8 cellular contexts compared by ENCODE assay signal in the genomic region with DNA sequence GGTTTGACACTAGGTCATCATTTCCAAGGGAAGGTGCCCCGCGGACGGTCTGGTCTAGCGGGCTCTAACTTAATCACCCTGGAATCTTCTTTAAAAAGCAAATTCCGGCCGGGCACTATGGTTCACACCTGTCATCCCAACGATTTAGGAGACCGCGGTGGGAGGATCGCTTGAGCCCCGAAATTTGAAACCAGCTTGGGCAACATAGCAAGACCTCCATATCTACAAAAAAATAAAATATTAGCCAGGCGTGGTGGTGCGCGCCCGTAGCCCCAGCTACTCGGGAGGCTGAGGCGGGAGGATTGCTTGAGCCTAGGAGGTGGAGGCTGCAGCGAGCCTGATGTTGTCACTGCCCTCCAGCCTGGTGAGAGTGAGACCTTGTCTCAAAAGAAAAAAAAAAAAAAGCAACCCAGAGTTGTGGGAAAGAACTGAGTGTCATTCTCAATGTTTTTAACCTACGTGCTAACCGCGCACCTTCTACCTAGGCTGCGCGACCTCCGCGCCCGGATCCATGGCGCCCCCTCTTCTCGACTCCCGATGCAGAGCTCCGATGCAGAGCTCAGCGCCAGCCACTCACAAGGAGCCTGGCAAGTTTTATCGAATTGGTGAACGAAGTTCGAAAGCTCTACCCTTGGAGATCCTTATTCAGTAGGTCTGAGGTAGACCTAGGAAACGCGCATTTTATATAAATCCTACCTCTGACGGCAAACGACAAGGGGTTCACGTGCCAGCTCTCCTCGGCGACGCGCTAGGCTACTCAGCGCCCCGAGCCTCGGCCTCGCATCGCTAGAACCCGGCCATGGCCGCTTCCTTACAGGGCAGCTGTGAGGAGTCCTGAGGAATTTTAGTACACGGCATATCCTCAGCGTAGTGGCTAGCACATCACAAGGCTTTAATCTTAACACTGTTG. TPM values are rescaled to one million over a fixed set of nuclear protein-coding genes. Genes with fewer than 3 reads are reported as not detected.
DNase-seq lines count a peak whose midpoint lies in the region; ATAC-seq and TF ChIP-seq lines count a peak whose summit lies in the region.

No MANE protein-coding gene starts in this region.

- H2BK15ac ChIP-seq in neuronal stem cell (ENCODE audit: low read length) = no peak overlapping the region

- H3K9ac ChIP-seq in neuronal stem cell (ENCODE audit: low read depth, low read length, poor library complexity) = no peak overlapping the region

- H3K36me3 ChIP-seq in BE2C (no peaks in the 10 kb centered on the region), esophagus squamous epithelium (peaks cover 0 to 12% (median 0%) of the 10 kb centered on the region in 3 donors), neuronal stem cell (replicated peaks in 1 of 2; ENCODE audit: control insufficient read depth in 2 of 2, insufficient read depth in 2 of 2, low read length in 2 of 2) (peaks cover 1 to 22% of the 10 kb centered on the region in 2 donors)

- H3K9me3 ChIP-seq in BE2C (no peaks in the 10 kb centered on the region), esophagus squamous epithelium (no peaks in the 10 kb centered on the region), neuronal stem cell (replicated peaks in 1 of 2; ENCODE audit: control insufficient read depth in 2 of 2, insufficient read depth in 1 of 2, low read depth in 1 of 2, low read length in 2 of 2) (peaks cover 0 to 6% of the 10 kb centered on the region in 2 donors)

- H3K18ac ChIP-seq in neuronal stem cell (ENCODE audit: low read length) = no peak overlapping the region

- peak; percentile 41 for ATAC-seq in GM19035 (IDR thresholded peaks at IDR 0.05; ENCODE audit: unreplicated experiment)
- ATAC-seq in HG03139 (IDR thresholded peaks at IDR 0.05; ENCODE audit: unreplicated experiment) = peak; percentile 30

- H3K14ac ChIP-seq in neuronal stem cell (ENCODE audit: low read length) = no peak overlapping the region

- H2BK12ac ChIP-seq in neuronal stem cell (ENCODE audit: low read length) = no peak overlapping the region

- no peak overlapping the region for H4K8ac ChIP-seq in neuronal stem cell (ENCODE audit: low read depth, low read length)

- H4K91ac ChIP-seq in neuronal stem cell (ENCODE audit: low read depth, low read length, poor library complexity) = no peak overlapping the region

- TF ChIP-seq CTCF in BE2C (IDR thresholded peaks at IDR 0.05; ENCODE audit: low read depth, low read length) (no peak), WI38 (IDR thresholded peaks at IDR 0.05; ENCODE audit: low read depth, low read length) (no peak), esophagus squamous epithelium (IDR thresholded peaks at IDR 0.05) (no peak)

- H3K79me1 ChIP-seq in neuronal stem cell (ENCODE audit: low read depth, low read length) = peaks cover 3% of the 10 kb centered on the region

- no peak for TF ChIP-seq POLR2A in esophagus squamous epithelium (IDR thresholded peaks at IDR 0.05)

- no peak overlapping the region for H2BK120ac ChIP-seq in neuronal stem cell (ENCODE audit: low read depth, low read length)

- H3K27ac ChIP-seq in esophagus squamous epithelium (peak overlapping the region; percentile 87 to 93 (median 90)), neuronal stem cell (replicated peaks; ENCODE audit: low read length) (no peak overlapping the region)

- no peak overlapping the region for H3K4ac ChIP-seq in neuronal stem cell (ENCODE audit: low read length)

- peak overlapping the region; percentile 98 for H2AFZ ChIP-seq in neuronal stem cell (ENCODE audit: low read length)

- peak overlapping the region; percentile 69 for H3K4me2 ChIP-seq in neuronal stem cell (ENCODE audit: insufficient read depth, low read length, poor library complexity, severe bottlenecking)

- H3K4me3 ChIP-seq in BE2C (ENCODE audit: low read depth, low read length) = peak overlapping the region; percentile 49
- peak overlapping the region; percentile 64 for H3K4me3 ChIP-seq in WI38 (ENCODE audit: low read depth, low read length)
- H3K4me3 ChIP-seq in esophagus squamous epithelium = peak overlapping the region; percentile 77 to 86 (median 84)
- peak overlapping the region; percentile 71 to 74 for H3K4me3 ChIP-seq in neuronal stem cell (ENCODE audit: low read length in 2 of 2)

- no peaks in the 10 kb centered on the region; the same call in 1 of the 2 replicates for H3K4me1 ChIP-seq in BE2C
- H3K4me1 ChIP-seq in esophagus squamous epithelium = peaks cover 3 to 27% (median 8%) of the 10 kb centered on the region in 3 donors
- peaks cover 0 to 5% of the 10 kb centered on the region in 2 donors for H3K4me1 ChIP-seq in neuronal stem cell (ENCODE audit: control insufficient read depth in 2 of 2, insufficient read depth in 1 of 2, low read depth in 1 of 2, low read length in 2 of 2)

- peak overlapping the region; percentile 6 for H3K23ac ChIP-seq in neuronal stem cell (ENCODE audit: low read depth, low read length, poor library complexity)

- H2BK5ac ChIP-seq in neuronal stem cell (ENCODE audit: low read length) = no peak overlapping the region

- no peak overlapping the region for H2AK5ac ChIP-seq in neuronal stem cell (ENCODE audit: low read depth, low read length)

- intact Hi-C loops in esophagus squamous epithelium (cut with DNase I) = no loop called here

- 42 to 63% methylated on average over 30 to 31 of the region's 52 CpGs for WGBS in esophagus squamous epithelium, 2 donors
- WGBS in neuronal stem cell (ENCODE audit: extremely low coverage in 2 of 2, insufficient read length in 2 of 2, insufficient replicate concordance in 1 of 2), 2 donors = no CpG with 5 or more reads among the region's 52 CpGs

- H3K27me3 ChIP-seq in BE2C (no peaks in the 10 kb centered on the region), esophagus squamous epithelium (no peaks in the 10 kb centered on the region), neuronal stem cell (ENCODE audit: control insufficient read depth in 3 of 3, insufficient read depth in 3 of 3, low read depth in 1 of 3, low read length in 3 of 3) (no peaks in the 10 kb centered on the region)

- no peak for DNase-seq in BE2C
- peak; percentile 28 for DNase-seq in esophagus squamous epithelium (lab: John Stamatoyannopoulos, UW)
- no peak for DNase-seq in neuronal stem cell (ENCODE audit: low spot score)
- no peak for DNase-seq in NCI-H446 treated with DMSO at 0.1 percent for 48 hours (lab: John Stamatoyannopoulos, UW)
- DNase-seq in NK-92 (lab: John Stamatoyannopoulos, UW; ENCODE audit: unreplicated experiment) = no peak

RNA-seq across cellular contexts. Expression of a gene that starts 0.9 kb away (rescaled TPM):
- polyA plus RNA-seq in BE2C (2012; ENCODE audit: insufficient read depth, insufficient read length, low read depth) = 2.9 TPM
- total RNA-seq in esophagus squamous epithelium = 10 to 100 TPM; 10.7 to 45.2 (median 22.6) TPM
- 38.2 TPM for polyA plus RNA-seq in neuronal stem cell (2013, experiment 1 of 2)
- polyA plus RNA-seq in neuronal stem cell (2013, experiment 2 of 2) = 39.6 TPM
